Comparison of ENCODE assay signal across 1 cellular context in the genomic region with DNA sequence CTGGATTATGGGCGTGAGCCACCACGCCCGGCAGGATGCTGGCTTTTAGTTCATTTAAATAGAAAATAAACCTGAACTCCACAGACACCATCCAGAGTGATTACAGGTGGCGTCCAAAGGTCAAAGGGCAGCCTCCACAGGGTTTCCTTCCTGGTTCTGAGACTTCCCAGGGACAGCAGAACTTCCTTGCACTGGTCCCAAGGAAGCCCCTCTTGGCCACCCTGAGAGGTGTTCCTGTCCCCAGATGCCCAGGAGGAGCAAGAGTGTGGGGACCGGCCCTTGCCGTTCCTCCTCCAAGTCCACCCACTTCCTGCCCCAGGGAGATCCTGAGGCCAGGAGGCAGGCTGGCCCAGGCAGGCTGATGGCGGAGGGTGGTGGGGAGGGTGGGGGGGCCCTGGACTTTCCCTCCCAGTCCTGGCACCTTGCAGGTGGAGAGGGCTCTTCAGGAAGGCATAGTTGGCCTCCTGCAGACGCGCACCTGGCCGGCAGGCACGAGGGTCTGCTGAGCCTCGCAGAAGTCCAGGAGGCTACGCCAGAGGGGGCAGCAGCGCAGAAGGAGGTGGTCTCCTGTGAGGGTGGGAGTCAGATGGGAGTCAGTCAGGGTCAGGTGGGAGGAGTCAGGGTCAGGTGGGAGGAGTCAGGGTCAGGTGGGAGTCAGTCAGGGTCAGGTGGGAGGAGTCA.
TF ChIP-seq lines count a peak whose summit lies in the region.

No MANE protein-coding gene starts in this region.

TF ChIP-seq in GM12878, 131 proteins besides CTCF, POLR2A, EP300 and RAD21:
- TF ChIP-seq HDAC6 (IDR thresholded peaks at IDR 0.05; ENCODE audit: unreplicated experiment) (no peak), YY1 (IDR thresholded peaks at IDR 0.05; ENCODE audit: low read depth, low read length) (no peak), NR2F1 (conservative IDR thresholded peaks at IDR 0.05) (0 out of 2 replicates have a peak, but pooled peaks have one; percentile 32)
- TF ChIP-seq, protein P1, sequence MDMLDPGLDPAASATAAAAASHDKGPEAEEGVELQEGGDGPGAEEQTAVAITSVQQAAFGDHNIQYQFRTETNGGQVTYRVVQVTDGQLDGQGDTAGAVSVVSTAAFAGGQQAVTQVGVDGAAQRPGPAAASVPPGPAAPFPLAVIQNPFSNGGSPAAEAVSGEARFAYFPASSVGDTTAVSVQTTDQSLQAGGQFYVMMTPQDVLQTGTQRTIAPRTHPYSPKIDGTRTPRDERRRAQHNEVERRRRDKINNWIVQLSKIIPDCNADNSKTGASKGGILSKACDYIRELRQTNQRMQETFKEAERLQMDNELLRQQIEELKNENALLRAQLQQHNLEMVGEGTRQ (IDR thresholded peaks at IDR 0.05; ENCODE audit: borderline replicate concordance, low read depth, low read length), result no peak
